26 cellular contexts compared by ENCODE assay signal in genomic region chr21:16976132-16976666, GRCh38.
DNase-seq lines count a peak whose midpoint lies in the region; ATAC-seq, FAIRE-seq and TF ChIP-seq lines count a peak whose summit lies in the region.
"Had no signal": no experiment of that assay in that cellular context is flagged by ENCODE, and none has a peak within 500 bp of the region (broad histone marks: within the 10 kb centered on the region; RNA-seq: fewer than 3 reads in every experiment).

No MANE protein-coding gene starts in this region.

- no peak overlapping the region for H3K18ac ChIP-seq in H1 (ENCODE audit: extremely low read depth, low read length)

- no peak for TF ChIP-seq EP300 in H1 (IDR thresholded peaks at IDR 0.05; ENCODE audit: borderline replicate concordance in 1 of 2, low read depth in 2 of 2, low read length in 2 of 2)
- TF ChIP-seq EP300 in SK-N-SH (IDR thresholded peaks at IDR 0.05; ENCODE audit: borderline replicate concordance in 1 of 2, low read depth in 1 of 2, low read length in 1 of 2) = no peak

- H3K9me3 Mint-ChIP-seq in effector memory CD8-positive, alpha-beta T cell = peaks cover 9 to 16% of the 10 kb centered on the region in 2 donors

- H3K4me2 ChIP-seq in H1 (ENCODE audit: insufficient read depth in 1 of 2, low read depth in 2 of 2, low read length in 2 of 2) (no peak overlapping the region), SK-N-SH (no peak overlapping the region)
- H3K4me2 ChIP-seq: BLaER1 had no signal

- H3K27ac ChIP-seq in right atrium auricular region (no peak overlapping the region), H1 (ENCODE audit: low read depth, low read length) (no peak overlapping the region), SK-N-SH (ENCODE audit: low read depth in 2 of 2, low read length in 1 of 2) (no peak overlapping the region)
- H3K27ac ChIP-seq: BLaER1, cardiac muscle cell had no signal

- H3K56ac ChIP-seq in H1 (replicated peaks; ENCODE audit: insufficient read length, low read depth, low read length) = no peak overlapping the region

- H2AFZ ChIP-seq in H1 (ENCODE audit: low read length) = no peak overlapping the region
- no peak overlapping the region for H2AFZ ChIP-seq in SK-N-SH (ENCODE audit: low read depth)

- H4K20me1 ChIP-seq in H1 (replicated peaks in 1 of 2; ENCODE audit: control insufficient read depth in 1 of 2, insufficient read depth in 2 of 2, low read length in 2 of 2) (no peaks in the 10 kb centered on the region), SK-N-SH (ENCODE audit: insufficient read depth) (no peaks in the 10 kb centered on the region)
- H4K20me1 ChIP-seq: BLaER1 had no signal

- no peak overlapping the region for H3K23ac ChIP-seq in H1 (ENCODE audit: insufficient read length)

- no peaks in the 10 kb centered on the region for H3K36me3 ChIP-seq in right atrium auricular region
- H3K36me3 ChIP-seq in H1 (ENCODE audit: control insufficient read depth in 2 of 4, insufficient read depth in 4 of 4, low read length in 3 of 4) = no peaks in the 10 kb centered on the region
- H3K36me3 ChIP-seq in SK-N-SH (replicated peaks in 1 of 2; ENCODE audit: control insufficient read depth in 1 of 2, insufficient read depth in 2 of 2, low read length in 1 of 2) = no peaks in the 10 kb centered on the region
- H3K36me3 ChIP-seq: BLaER1, cardiac muscle cell had no signal

- H3K4ac ChIP-seq in H1 (replicated peaks; ENCODE audit: insufficient read length, low read depth, low read length) = no peak overlapping the region

- H2BK12ac ChIP-seq in H1 (ENCODE audit: low read depth, low read length) = no peak overlapping the region

- no peaks in the 10 kb centered on the region for H3K9me2 ChIP-seq in SK-N-SH

- H3K14ac ChIP-seq in H1 (ENCODE audit: insufficient read length) = no peak overlapping the region

- no peaks in the 10 kb centered on the region for H3K4me1 Mint-ChIP-seq in effector memory CD8-positive, alpha-beta T cell (ENCODE audit: low read depth in 2 of 2)
- H3K4me1 Mint-ChIP-seq: activated CD4-positive, alpha-beta T cell treated with anti-CD3 and anti-CD28 coated beads, Interleukin-2, amount 10 ng/mL, durations not matched to agents 7 days and 5 days; activated T-helper 17 cell treated with anti-CD3 and anti-CD28 coated beads, Interleukin-2, amount 50 U/mL, for 72 hours; nephron had no signal

- H3K4me1 ChIP-seq in right atrium auricular region = no peaks in the 10 kb centered on the region
- H3K4me1 ChIP-seq in H1 (replicated peaks in 1 of 4; ENCODE audit: control insufficient read depth in 3 of 4, insufficient read depth in 4 of 4, low read length in 3 of 4) = peaks cover 0 to 6% (median 0%) of the 10 kb centered on the region in 4 experiments; a peak in 1 of 7 replicates
- no peaks in the 10 kb centered on the region; a peak in 1 of 4 replicates for H3K4me1 ChIP-seq in SK-N-SH (ENCODE audit: control insufficient read depth in 1 of 2, insufficient read depth in 2 of 2, low read depth in 1 of 2, low read length in 1 of 2)
- H3K4me1 ChIP-seq: BLaER1 had no signal

- H3K4me3 ChIP-seq in right atrium auricular region (no peak overlapping the region), H1 (ENCODE audit: extremely low read depth in 1 of 4, insufficient read depth in 2 of 4, low read depth in 3 of 4, low read length in 4 of 4) (no peak overlapping the region), SK-N-SH (ENCODE audit: low read depth in 2 of 2, low read length in 1 of 2) (no peak overlapping the region)
- H3K4me3 ChIP-seq: BLaER1, cardiac muscle cell had no signal

- CTCF ChIA-PET in H1 (lab: Charles Lee; ENCODE audit: partially characterized antibody) = interaction anchor here (1.1 kb wide), 1 partner anchor 15 kb away, joined by 3 read pairs; no protein-coding TSS in a partner anchor
- CTCF ChIA-PET in SK-N-SH (lab: Yijun Ruan, JAX) = no interaction called here

- POLR2A ChIA-PET in H1 (lab: Charles Lee; ENCODE audit: partially characterized antibody) = interaction anchor here (0.6 kb wide), 1 partner anchor 486 kb away, joined by 3 read pairs; no protein-coding TSS in a partner anchor
- POLR2A ChIA-PET in SK-N-SH (lab: Yijun Ruan, JAX) = no interaction called here

- H3K23me2 ChIP-seq in H1 (ENCODE audit: low read depth, low read length) = no peaks in the 10 kb centered on the region

- H3K9me3 ChIP-seq in right atrium auricular region = no peaks in the 10 kb centered on the region
- H3K9me3 ChIP-seq in H1 (ENCODE audit: insufficient read depth in 2 of 2, low read depth in 1 of 2, low read length in 1 of 2) = no peaks in the 10 kb centered on the region
- no peaks in the 10 kb centered on the region; the same call in 1 of the 2 replicates for H3K9me3 ChIP-seq in SK-N-SH
- H3K9me3 ChIP-seq: BLaER1 had no signal

- no peak for FAIRE-seq in H1 (lab: Jason Lieb, UNC)
- FAIRE-seq: A204.1, HepG2 had no signal

- H3K36me3 Mint-ChIP-seq in effector memory CD8-positive, alpha-beta T cell (ENCODE audit: insufficient read depth) = no peaks in the 10 kb centered on the region

- H2AK5ac ChIP-seq in H1 (ENCODE audit: low read depth, low read length) = no peak overlapping the region

- no peaks in the 10 kb centered on the region for H3K79me1 ChIP-seq in H1 (ENCODE audit: low read depth, low read length)

- H3K27me3 ChIP-seq in right atrium auricular region = no peaks in the 10 kb centered on the region
- H3K27me3 ChIP-seq in H1 (replicated peaks in 1 of 4; ENCODE audit: control insufficient read depth in 3 of 4, extremely low read depth in 1 of 4, insufficient read depth in 3 of 4, low read length in 3 of 4) = no peaks in the 10 kb centered on the region
- no peaks in the 10 kb centered on the region for H3K27me3 ChIP-seq in SK-N-SH (ENCODE audit: insufficient read depth)
- H3K27me3 ChIP-seq: BLaER1, cardiac muscle cell had no signal

- TF ChIP-seq CTCF in right atrium auricular region (IDR thresholded peaks at IDR 0.05) (no peak), H1 (IDR thresholded peaks at IDR 0.05; ENCODE audit: control extremely low read depth in 1 of 3, insufficient read depth in 1 of 3, low read depth in 1 of 3, low read length in 3 of 3) (no peak), SK-N-SH (IDR thresholded peaks at IDR 0.05) (no peak)

- H3K27me3 Mint-ChIP-seq in effector memory CD8-positive, alpha-beta T cell = no peaks in the 10 kb centered on the region
- H3K27me3 Mint-ChIP-seq: activated CD4-positive, alpha-beta T cell treated with anti-CD3 and anti-CD28 coated beads, Interleukin-2, amount 10 ng/mL, durations not matched to agents 7 days and 5 days; activated T-helper 17 cell treated with anti-CD3 and anti-CD28 coated beads, Interleukin-2, amount 50 U/mL, for 72 hours had no signal

- H3K4me3 Mint-ChIP-seq in effector memory CD8-positive, alpha-beta T cell = no peak overlapping the region
- H3K4me3 Mint-ChIP-seq: activated CD4-positive, alpha-beta T cell treated with anti-CD3 and anti-CD28 coated beads, Interleukin-2, amount 10 ng/mL, durations not matched to agents 7 days and 5 days; activated T-helper 17 cell treated with anti-CD3 and anti-CD28 coated beads, Interleukin-2, amount 50 U/mL, for 72 hours; nephron; T-helper 1 cell treated with Interleukin-12 subunit alpha and Interleukin-12 subunit beta and Interleukin-4 antibody, amounts not matched to agents 30 μg/mL and 1 μg/mL, for 36 hours had no signal

- H4K91ac ChIP-seq in H1 (replicated peaks; ENCODE audit: insufficient read length, low read length) = no peak overlapping the region

- H3K27ac Mint-ChIP-seq in effector memory CD8-positive, alpha-beta T cell = no peak overlapping the region
- H3K27ac Mint-ChIP-seq: activated CD4-positive, alpha-beta T cell treated with anti-CD3 and anti-CD28 coated beads, Interleukin-2, amount 10 ng/mL, durations not matched to agents 7 days and 5 days; activated T-helper 17 cell treated with anti-CD3 and anti-CD28 coated beads, Interleukin-2, amount 50 U/mL, for 72 hours; T-helper 1 cell treated with Interleukin-12 subunit alpha and Interleukin-12 subunit beta and Interleukin-4 antibody, amounts not matched to agents 30 μg/mL and 1 μg/mL, for 36 hours had no signal

- H2BK20ac ChIP-seq in H1 (ENCODE audit: low read length) = no peak overlapping the region

- no peak overlapping the region for H2BK15ac ChIP-seq in H1 (ENCODE audit: low read length)

- H2BK5ac ChIP-seq in H1 (ENCODE audit: low read depth, low read length) = no peak overlapping the region

- H3K9ac ChIP-seq in H1 (replicated peaks in 1 of 4; ENCODE audit: extremely low read depth in 1 of 4, low read depth in 3 of 4, low read length in 3 of 4) = no peak overlapping the region
- H3K9ac ChIP-seq in SK-N-SH = no peak overlapping the region
- H3K9ac ChIP-seq: BLaER1 had no signal

- TF ChIP-seq RAD21 in H1 (IDR thresholded peaks at IDR 0.05 in 1 of 2, conservative IDR thresholded peaks at IDR 0.05 in 1 of 2; ENCODE audit: low read depth in 2 of 2, low read length in 2 of 2) (no peak), SK-N-SH (IDR thresholded peaks at IDR 0.05; ENCODE audit: low read length) (no peak)

- H4K5ac ChIP-seq in H1 (ENCODE audit: insufficient read length, low read depth, low read length) = no peak overlapping the region

- H2BK120ac ChIP-seq in H1 (replicated peaks; ENCODE audit: low read depth, low read length) = no peak overlapping the region

- no peak overlapping the region for H4K8ac ChIP-seq in H1 (ENCODE audit: extremely low read depth, insufficient read depth, low read length)

- intact Hi-C loops in Right ventricle myocardium superior (cut with DNase I) = no loop called here

- H3F3A ChIP-seq in SK-N-SH (replicated peaks; ENCODE audit: insufficient read depth) = no peaks in the 10 kb centered on the region

- H3K79me2 ChIP-seq in H1 (ENCODE audit: control insufficient read depth in 1 of 2, insufficient read depth in 2 of 2, low read length in 2 of 2) = no peaks in the 10 kb centered on the region
- H3K79me2 ChIP-seq in SK-N-SH (ENCODE audit: insufficient read depth) = no peaks in the 10 kb centered on the region

- DNase-seq in Right ventricle myocardium superior (no peak), right atrium auricular region (ENCODE audit: low spot score) (no peak), H1 (ENCODE audit: low read depth in 1 of 2, low spot score in 2 of 2) (no peak), iris pigment epithelial cell (ENCODE audit: low read depth) (peak; percentile 33), SK-N-SH (no peak), T-helper 9 cell (no peak), NCI-H2081 treated with DMSO at 0.1 percent for 48 hours (lab: John Stamatoyannopoulos, UW) (no peak)
- no peak for DNase-seq in effector memory CD8-positive, alpha-beta T cell
- DNase-seq: activated CD4-positive, alpha-beta T cell treated with anti-CD3 and anti-CD28 coated beads, Interleukin-2, amount 10 ng/mL, durations not matched to agents 7 days and 5 days; Calu3; dermis blood vessel endothelial cell; erythroblast; glutamatergic neuron; left colon; midbrain; NCI-H2171 treated with DMSO at 0.1 percent for 48 hours; NCI-H69; PC-3; substantia nigra had no signal

- TF ChIP-seq POLR2A in H1 (IDR thresholded peaks at IDR 0.05; ENCODE audit: control extremely low read depth in 1 of 2, low read depth in 2 of 2, low read length in 2 of 2) = no peak

- peak; percentile 55 for ATAC-seq in Right ventricle myocardium superior (ENCODE audit: poor library complexity)
- no peak for ATAC-seq in effector memory CD8-positive, alpha-beta T cell (replicated peaks)
- ATAC-seq: activated T-helper 17 cell treated with anti-CD3 and anti-CD28 coated beads, Interleukin-2, amount 50 U/mL, for 72 hours; HepG2; left colon; PC-3 had no signal

- WGBS in H1 (ENCODE audit: extremely low coverage in 1 of 2, insufficient coverage in 1 of 2, insufficient read length in 1 of 2, insufficient replicate concordance in 2 of 2, low coverage in 1 of 2, low lambda C conversion rate in 2 of 2, missing lambda C conversion rate in 1 of 2), 2 experiments = 86% methylated on average over 3 of the region's 3 CpGs; no CpG with 5 or more reads in 1 of the 2 experiments
- 46% methylated on average over 3 of the region's 3 CpGs for WGBS in SK-N-SH (ENCODE audit: low lambda C conversion rate)
